Comparison of ENCODE assay signal across 24 cellular contexts in the genomic region with DNA sequence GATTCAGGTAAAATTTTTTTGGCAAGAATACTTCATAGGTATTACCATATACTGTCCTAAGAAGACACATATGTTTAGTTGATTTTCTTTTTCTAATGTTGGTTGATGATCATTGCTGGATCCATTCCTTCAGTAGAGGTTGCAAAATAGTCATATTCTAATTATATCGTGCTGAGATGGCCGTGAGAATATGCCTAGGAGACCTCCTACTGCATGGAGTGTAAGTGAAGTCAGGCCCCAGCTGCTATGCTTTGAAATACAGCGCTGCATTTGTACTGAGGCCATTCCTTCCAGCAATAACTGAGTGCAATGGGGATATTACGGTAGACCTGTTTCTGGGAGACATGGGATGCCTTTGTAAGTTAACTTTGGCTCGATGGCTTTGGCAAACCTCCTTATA. TPM values are rescaled to one million over a fixed set of nuclear protein-coding genes. Genes with fewer than 3 reads are reported as not detected.
"Had no signal": no experiment of that assay in that cellular context is flagged by ENCODE, and none has a peak within 500 bp of the region (broad histone marks: within the 10 kb centered on the region; RNA-seq: fewer than 3 reads in every experiment).

No MANE protein-coding gene starts in this region.

- H3K36me3 ChIP-seq: SJSA1 had no signal

- FAIRE-seq: HepG2, RCC 7860 had no signal

- H3K27me3 ChIP-seq: SJSA1 had no signal

- DNase-seq: IMR-90, MV-4-11, NCI-H1048, NCI-H1105, NCI-H1417, NCI-H1436 treated with DMSO at 0.1 percent for 48 hours, NCI-H187, NCI-H2029, NCI-H2081 treated with DMSO at 0.1 percent for 48 hours, NCI-H2171, NCI-H226, NCI-H446, NCI-H510A, NCI-H524 treated with DMSO at 0.1 percent for 48 hours, NCI-H69, NCI-H774, Right ventricle myocardium superior, RPMI8226, SIG-M5 had no signal

- H3K27ac ChIP-seq: SJSA1, SK-N-MC had no signal

- H3K4me3 ChIP-seq: SJSA1, SK-N-MC had no signal

- ATAC-seq: HepG2 had no signal

RNA-seq across cellular contexts. Expression of a gene that starts 6.7 kb away (rescaled TPM):
- total RNA-seq: HT1080, IMR-90 had no signal
- polyA plus RNA-seq: IMR-90 had no signal
